8 cellular contexts compared by ENCODE assay signal in genomic region chr1:8422439-8423133, GRCh38.
DNase-seq lines count a peak whose midpoint lies in the region; TF ChIP-seq lines count a peak whose summit lies in the region.

No MANE protein-coding gene starts in this region.

- in situ Hi-C loops in GM13976 (cut with MboI; ENCODE audit: low sequenced_read_pairs, unreplicated experiment): no loop called here

- no peak for TF ChIP-seq EP300 in neural cell (conservative IDR thresholded peaks at IDR 0.05; ENCODE audit: poor library complexity, severe bottlenecking)

- peak overlapping the region; percentile 49 for H3K27ac ChIP-seq in neural cell (ENCODE audit: low read length)

- H3K79me2 ChIP-seq in neural cell (replicated peaks; ENCODE audit: insufficient read depth, low read length): peaks cover 25% of the 10 kb centered on the region

- no peaks in the 10 kb centered on the region for H3K9me2 ChIP-seq in neural cell (ENCODE audit: insufficient read depth, low read length)

- peak; percentile 34 for TF ChIP-seq POLR2A in erythroblast (IDR thresholded peaks at IDR 0.05; ENCODE audit: low read length)

- no peak overlapping the region for H2AFZ ChIP-seq in neural cell (ENCODE audit: low read depth, low read length)

- no peak for TF ChIP-seq RAD21 in neural cell (conservative IDR thresholded peaks at IDR 0.05)

- peaks cover 29% of the 10 kb centered on the region for H4K20me1 ChIP-seq in neural cell (ENCODE audit: insufficient read depth)

- peak overlapping the region; percentile 57 for H3K4me2 ChIP-seq in neural cell (ENCODE audit: low read length)

- no peaks in the 10 kb centered on the region for H3K36me3 ChIP-seq in ES-I3 (ENCODE audit: insufficient read depth, low read length)
- peaks cover 5% of the 10 kb centered on the region for H3K36me3 ChIP-seq in neural cell (ENCODE audit: insufficient read depth, low read length)

- peaks cover 41% of the 10 kb centered on the region for H3K4me1 ChIP-seq in ES-I3 (ENCODE audit: insufficient read depth, low read length)

- no peak for TF ChIP-seq CTCF in neural cell (IDR thresholded peaks at IDR 0.05; ENCODE audit: poor library complexity, severe bottlenecking)
- no peak for TF ChIP-seq CTCF in GM13976 (IDR thresholded peaks at IDR 0.05; ENCODE audit: borderline replicate concordance, control extremely low read depth, extremely low read depth, insufficient read depth, missing control alignments)

- peaks cover 4% of the 10 kb centered on the region for H3F3A ChIP-seq in neural cell (ENCODE audit: insufficient read depth, low read length, poor library complexity, severe bottlenecking)

- H3K27me3 ChIP-seq in neural cell (ENCODE audit: insufficient read depth, low read depth, low read length): no peaks in the 10 kb centered on the region

- H3K9me3 ChIP-seq in ES-I3 (ENCODE audit: control insufficient read depth, insufficient read depth, low read length) (no peaks in the 10 kb centered on the region), neural cell (ENCODE audit: low read length) (no peaks in the 10 kb centered on the region)

- H3K9ac ChIP-seq in ES-I3 (ENCODE audit: low read depth, low read length): peak overlapping the region; percentile 84
- peak overlapping the region; percentile 71 for H3K9ac ChIP-seq in neural cell (ENCODE audit: low read length)

- DNase-seq in RPMI8226 (peak; percentile 60), erythroblast (lab: John Stamatoyannopoulos, UW) (peak; percentile 33 to 49), DMS53 treated with DMSO at 0.1 percent for 48 hours (lab: John Stamatoyannopoulos, UW; ENCODE audit: unreplicated experiment) (no peak), LoVo (ENCODE audit: low spot score) (no peak), GM13976 (ENCODE audit: low spot score) (no peak), NCI-H146 treated with DMSO at 0.1 percent for 48 hours (lab: John Stamatoyannopoulos, UW; ENCODE audit: unreplicated experiment) (no peak)

- peak overlapping the region; percentile 74 for H3K4me3 ChIP-seq in neural cell (ENCODE audit: low read length)

TF ChIP-seq in neural cell, 6 proteins besides CTCF, POLR2A, EP300 and RAD21:
- no peak for TF ChIP-seq SMC3 (conservative IDR thresholded peaks at IDR 0.05; ENCODE audit: poor library complexity)
- no peak for TF ChIP-seq POLR2AphosphoS5 (IDR thresholded peaks at IDR 0.05)
- no peak for TF ChIP-seq MXI1 (conservative IDR thresholded peaks at IDR 0.05; ENCODE audit: poor library complexity, severe bottlenecking)
- no peak for TF ChIP-seq TAF1 (IDR thresholded peaks at IDR 0.05; ENCODE audit: low read depth)
- TF ChIP-seq REST (IDR thresholded peaks at IDR 0.05; ENCODE audit: borderline replicate concordance): no peak
- no peak for TF ChIP-seq EZH2 (IDR thresholded peaks at IDR 0.05; ENCODE audit: borderline replicate concordance, insufficient read depth, low read length, poor library complexity, severe bottlenecking)

Comparison
In these comparisons a context has a peak if more than half of its experiments do, and no peak if none do; other contexts are left out.
1. DNase-seq: peak in RPMI8226 (single experiment) and erythroblast (2 of 2); none in DMS53 treated with DMSO at 0.1 percent for 48 hours (single experiment), LoVo (single experiment), GM13976 (single experiment) and NCI-H146 treated with DMSO at 0.1 percent for 48 hours (single experiment).